9 cellular contexts compared by ENCODE assay signal in the genomic region with DNA sequence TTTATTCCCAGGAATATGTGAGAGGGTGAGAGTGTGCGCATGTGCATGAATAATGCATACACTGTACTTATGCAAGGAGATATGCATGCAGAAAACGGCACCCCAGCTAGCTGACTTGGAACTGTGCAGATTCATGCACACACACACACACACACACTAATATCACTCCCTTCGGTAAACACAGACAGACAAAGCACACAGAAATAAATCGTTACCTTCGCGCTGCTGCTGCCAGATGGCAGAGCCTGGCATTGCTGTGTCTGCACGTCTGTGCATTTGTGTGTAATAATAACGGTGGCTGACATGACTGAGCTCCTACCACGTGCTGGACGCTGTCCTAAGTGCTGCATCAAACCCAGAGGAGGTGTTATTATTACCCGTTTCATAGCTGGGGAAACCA. TPM values are rescaled to one million over a fixed set of nuclear protein-coding genes. Genes with fewer than 3 reads are reported as not detected.
DNase-seq lines count a peak whose midpoint lies in the region; ATAC-seq and TF ChIP-seq lines count a peak whose summit lies in the region.
"Had no signal": no experiment of that assay in that cellular context is flagged by ENCODE, and none has a peak within 500 bp of the region (broad histone marks: within the 10 kb centered on the region; RNA-seq: fewer than 3 reads in every experiment).

No MANE protein-coding gene starts in this region.

- TF ChIP-seq CTCF in GM12873 (IDR thresholded peaks at IDR 0.05; ENCODE audit: insufficient read depth, low read depth, low read length, missing control alignments) (peak; percentile 31), astrocyte of the spinal cord (IDR thresholded peaks at IDR 0.05; ENCODE audit: low read depth, low read length) (no peak), osteoblast (IDR thresholded peaks at IDR 0.05; ENCODE audit: extremely low read depth, low read depth, low read length) (peak; percentile 12), uterus (IDR thresholded peaks at IDR 0.05) (no peak)

- H3K4me1 Mint-ChIP-seq in activated CD8-positive, alpha-beta memory T cell treated with anti-CD3 and anti-CD28 coated beads, Interleukin-2, amount 10 ng/mL, durations not matched to agents 7 days and 5 days, result peaks cover 75% of the 10 kb centered on the region

- H3K9me3 Mint-ChIP-seq in activated CD8-positive, alpha-beta memory T cell treated with anti-CD3 and anti-CD28 coated beads, Interleukin-2, amount 10 ng/mL, durations not matched to agents 7 days and 5 days (ENCODE audit: low read depth), result no peaks in the 10 kb centered on the region

- H3K27me3 ChIP-seq in osteoblast (ENCODE audit: insufficient read depth, low read length), result peaks cover 4% of the 10 kb centered on the region
- H3K27me3 ChIP-seq in uterus, result no peaks in the 10 kb centered on the region
- H3K27me3 ChIP-seq in effector memory CD4-positive, alpha-beta T cell (replicated peaks; ENCODE audit: control insufficient read depth, insufficient read depth, low read length, poor library complexity, severe bottlenecking), result no peaks in the 10 kb centered on the region

- intact Hi-C loops in uterus (cut with DNase I; ENCODE audit: low total_unique reads), result no loop called here

- in situ Hi-C loops in astrocyte of the spinal cord (cut with HindIII; ENCODE audit: low sequenced_read_pairs), result no loop called here

- H3K4me1 ChIP-seq in osteoblast (ENCODE audit: insufficient read depth, low read length) (peaks cover 29% of the 10 kb centered on the region), uterus (no peaks in the 10 kb centered on the region)
- H3K4me1 ChIP-seq in effector memory CD4-positive, alpha-beta T cell (ENCODE audit: control insufficient read depth, insufficient read depth, low read length, poor library complexity, severe bottlenecking), result peaks cover 26% of the 10 kb centered on the region

- peak overlapping the region; percentile 73 for H3K4me2 ChIP-seq in osteoblast (ENCODE audit: insufficient read depth, low read length)

- CTCF ChIA-PET in activated CD8-positive, alpha-beta memory T cell treated with anti-CD3 and anti-CD28 coated beads, Interleukin-2, amount 10 ng/mL, durations not matched to agents 7 days and 5 days (lab: Charles Lee), result interaction anchor here (1.0 kb wide), 1 partner anchor 134 kb away, joined by 5 read pairs; no protein-coding TSS in a partner anchor

- H3K36me3 ChIP-seq in osteoblast (ENCODE audit: insufficient read depth, low read length), result no peaks in the 10 kb centered on the region
- H3K36me3 ChIP-seq in uterus, result no peaks in the 10 kb centered on the region
- H3K36me3 ChIP-seq in effector memory CD4-positive, alpha-beta T cell (ENCODE audit: control insufficient read depth, insufficient read depth, low read length), result peaks cover 5% of the 10 kb centered on the region

- H3K27ac Mint-ChIP-seq in activated CD8-positive, alpha-beta memory T cell treated with anti-CD3 and anti-CD28 coated beads, Interleukin-2, amount 10 ng/mL, durations not matched to agents 7 days and 5 days, result no peak overlapping the region

- H3K36me3 Mint-ChIP-seq in activated CD8-positive, alpha-beta memory T cell treated with anti-CD3 and anti-CD28 coated beads, Interleukin-2, amount 10 ng/mL, durations not matched to agents 7 days and 5 days, result peaks cover 26% of the 10 kb centered on the region

- peaks cover 4% of the 10 kb centered on the region for H4K20me1 ChIP-seq in osteoblast (ENCODE audit: insufficient read depth, low read length)

- no peak overlapping the region for H2AFZ ChIP-seq in osteoblast (ENCODE audit: low read length)

- H3K79me2 ChIP-seq in osteoblast (ENCODE audit: insufficient read depth, low read length), result peaks cover 3% of the 10 kb centered on the region

- H3K9me3 ChIP-seq in osteoblast (ENCODE audit: low read depth, low read length), result no peaks in the 10 kb centered on the region
- H3K9me3 ChIP-seq in uterus, result no peaks in the 10 kb centered on the region
- no peaks in the 10 kb centered on the region for H3K9me3 ChIP-seq in effector memory CD4-positive, alpha-beta T cell (ENCODE audit: control insufficient read depth, low read length)

- H3K4me3 ChIP-seq in astrocyte of the spinal cord (ENCODE audit: low read depth, low read length) (no peak overlapping the region), osteoblast (ENCODE audit: insufficient read depth, low read length) (peak overlapping the region; percentile 26), uterus (no peak overlapping the region)
- no peak overlapping the region for H3K4me3 ChIP-seq in effector memory CD4-positive, alpha-beta T cell (ENCODE audit: insufficient read depth, low read depth, low read length, poor library complexity, severe bottlenecking)

- no peaks in the 10 kb centered on the region for H3K27me3 Mint-ChIP-seq in activated CD8-positive, alpha-beta memory T cell treated with anti-CD3 and anti-CD28 coated beads, Interleukin-2, amount 10 ng/mL, durations not matched to agents 7 days and 5 days

- DNase-seq in NCI-H2107 treated with DMSO at 0.1 percent for 48 hours (lab: John Stamatoyannopoulos, UW; ENCODE audit: unreplicated experiment) (peak; percentile 90), astrocyte of the spinal cord (ENCODE audit: low read depth, low spot score) (peak; percentile 36), osteoblast (ENCODE audit: insufficient read length, low spot score, missing footprints) (peak; percentile 82), uterus (no peak), islet precursor cell (no peak)
- DNase-seq in activated CD8-positive, alpha-beta memory T cell treated with anti-CD3 and anti-CD28 coated beads, Interleukin-2, amount 10 ng/mL, durations not matched to agents 7 days and 5 days, result no peak
- no peak for DNase-seq in effector memory CD4-positive, alpha-beta T cell
- DNase-seq: T-helper 1 cell had no signal

- no peak overlapping the region for H3K27ac ChIP-seq in osteoblast (ENCODE audit: low read depth, low read length)
- no peak overlapping the region for H3K27ac ChIP-seq in uterus
- H3K27ac ChIP-seq in effector memory CD4-positive, alpha-beta T cell (ENCODE audit: insufficient read depth, low read length, poor library complexity, severe bottlenecking), result no peak overlapping the region

- TF ChIP-seq POLR2A in uterus (IDR thresholded peaks at IDR 0.05), result no peak

- no peak for ATAC-seq in activated CD8-positive, alpha-beta memory T cell treated with anti-CD3 and anti-CD28 coated beads, Interleukin-2, amount 10 ng/mL, durations not matched to agents 7 days and 5 days

- no peak overlapping the region for H3K4me3 Mint-ChIP-seq in activated CD8-positive, alpha-beta memory T cell treated with anti-CD3 and anti-CD28 coated beads, Interleukin-2, amount 10 ng/mL, durations not matched to agents 7 days and 5 days

RNA-seq across cellular contexts. Expression of a gene that starts 36.8 kb away (rescaled TPM):
- total RNA-seq in osteoblast (12.7 and 14.1 TPM in 2 replicates), uterus (10 to 100 TPM in 2 of 4 donors, 1 to 10 TPM in 2; 3.6 to 19.7 (median 11.3) TPM)
- 100 to 1,000 TPM; 130 to 156 TPM for total RNA-seq in activated CD8-positive, alpha-beta memory T cell treated with anti-CD3 and anti-CD28 coated beads, Interleukin-2, amount 10 ng/mL, durations not matched to agents 7 days and 5 days

Comparison
In these comparisons a context has a peak if more than half of its experiments do, and no peak if none do; other contexts are left out.
1. CTCF ChIP-seq: peak in GM12873 (single experiment) and osteoblast (single experiment); none in astrocyte of the spinal cord (single experiment) and uterus (0 of 4).
2. DNase-seq: peak in NCI-H2107 treated with DMSO at 0.1 percent for 48 hours (single experiment), astrocyte of the spinal cord (single experiment) and osteoblast (single experiment); none in uterus (0 of 2), islet precursor cell (single experiment), activated CD8-positive, alpha-beta memory T cell treated with anti-CD3 and anti-CD28 coated beads, Interleukin-2, amount 10 ng/mL, durations not matched to agents 7 days and 5 days (single experiment) and effector memory CD4-positive, alpha-beta T cell (0 of 3).